Comparison of ENCODE assay signal across 11 cellular contexts in genomic region chr10:33263453-33263852, GRCh38.
A peak's percentile ranks its signal among the peaks of the same experiment; 100 is the strongest.
DNase-seq lines count a peak whose midpoint lies in the region; ATAC-seq and TF ChIP-seq lines count a peak whose summit lies in the region.
"Had no signal": no experiment of that assay in that cellular context is flagged by ENCODE, and none has a peak within 500 bp of the region (broad histone marks: within the 10 kb centered on the region; RNA-seq: fewer than 3 reads in every experiment).

No MANE protein-coding gene starts in this region.

- H3K4me1 Mint-ChIP-seq in activated naive CD4-positive, alpha-beta T cell treated with anti-CD3 and anti-CD28 coated beads, Interleukin-2, amount 50 U/mL, for 24 hours, result peaks cover 20% of the 10 kb centered on the region
- peaks cover 3% of the 10 kb centered on the region for H3K4me1 Mint-ChIP-seq in activated naive CD4-positive, alpha-beta T cell treated with anti-CD3 and anti-CD28 coated beads, Interleukin-2, amount 10 ng/mL, durations not matched to agents 7 days and 5 days
- peaks cover 15% of the 10 kb centered on the region for H3K4me1 Mint-ChIP-seq in activated T-helper 17 cell treated with anti-CD3 and anti-CD28 coated beads, Interleukin-2, amount 50 U/mL, for 72 hours

- peaks cover 0 to 28% (median 9%) of the 10 kb centered on the region in 4 donors for H3K36me3 ChIP-seq in stomach

- peaks cover 2% of the 10 kb centered on the region for H3K36me3 Mint-ChIP-seq in activated naive CD4-positive, alpha-beta T cell treated with anti-CD3 and anti-CD28 coated beads, Interleukin-2, amount 50 U/mL, for 24 hours
- H3K36me3 Mint-ChIP-seq in activated naive CD4-positive, alpha-beta T cell treated with anti-CD3 and anti-CD28 coated beads, Interleukin-2, amount 10 ng/mL, durations not matched to agents 7 days and 5 days, result no peaks in the 10 kb centered on the region
- no peaks in the 10 kb centered on the region for H3K36me3 Mint-ChIP-seq in activated T-helper 17 cell treated with anti-CD3 and anti-CD28 coated beads, Interleukin-2, amount 50 U/mL, for 72 hours (ENCODE audit: low read depth)

- ATAC-seq in activated T-helper 17 cell treated with anti-CD3 and anti-CD28 coated beads, Interleukin-2, amount 50 U/mL, for 72 hours (replicated peaks), result no peak
- ATAC-seq in GM21737 (IDR thresholded peaks at IDR 0.05; ENCODE audit: unreplicated experiment), result no peak

- no peak overlapping the region for H3K4me3 ChIP-seq in stomach
- H3K4me3 ChIP-seq: mucosa of descending colon had no signal

- WGBS in stomach, 5 donors, result 69 to 84% (median 80%) methylated on average over 4 of the region's 4 CpGs

- intact Hi-C loops in stomach (cut with DNase I; ENCODE audit: low total_unique reads), result no loop called here

- peaks cover 13 to 47% (median 23%) of the 10 kb centered on the region in 4 donors for H3K4me1 ChIP-seq in stomach

- H3K27me3 Mint-ChIP-seq in activated naive CD4-positive, alpha-beta T cell treated with anti-CD3 and anti-CD28 coated beads, Interleukin-2, amount 50 U/mL, for 24 hours, result no peaks in the 10 kb centered on the region
- H3K27me3 Mint-ChIP-seq in activated naive CD4-positive, alpha-beta T cell treated with anti-CD3 and anti-CD28 coated beads, Interleukin-2, amount 10 ng/mL, durations not matched to agents 7 days and 5 days, result peaks cover 13% of the 10 kb centered on the region
- peaks cover 18% of the 10 kb centered on the region for H3K27me3 Mint-ChIP-seq in activated T-helper 17 cell treated with anti-CD3 and anti-CD28 coated beads, Interleukin-2, amount 50 U/mL, for 72 hours

- no peaks in the 10 kb centered on the region for H3K9me3 ChIP-seq in stomach
- H3K9me3 ChIP-seq: mucosa of descending colon had no signal

- no peak for TF ChIP-seq POLR2A in stomach (IDR thresholded peaks at IDR 0.05)

- no peak for DNase-seq in activated naive CD4-positive, alpha-beta T cell treated with anti-CD3 and anti-CD28 coated beads, Interleukin-2, amount 10 ng/mL, durations not matched to agents 7 days and 5 days
- peak; percentile 47 for DNase-seq in glomerular visceral epithelial cell (ENCODE audit: extremely low spot score)
- no peak for DNase-seq in stomach
- no peak for DNase-seq in DMS114 treated with DMSO at 0.1 percent for 48 hours (lab: John Stamatoyannopoulos, UW; ENCODE audit: unreplicated experiment)
- no peak for DNase-seq in NCI-H526 treated with DMSO at 0.1 percent for 48 hours (lab: John Stamatoyannopoulos, UW)
- DNase-seq: DMS79; effector CD8-positive, alpha-beta T cell; mucosa of descending colon had no signal

- H3K4me3 Mint-ChIP-seq in activated naive CD4-positive, alpha-beta T cell treated with anti-CD3 and anti-CD28 coated beads, Interleukin-2, amount 50 U/mL, for 24 hours, result peak overlapping the region; percentile 30
- H3K4me3 Mint-ChIP-seq in activated naive CD4-positive, alpha-beta T cell treated with anti-CD3 and anti-CD28 coated beads, Interleukin-2, amount 10 ng/mL, durations not matched to agents 7 days and 5 days, result no peak overlapping the region
- H3K4me3 Mint-ChIP-seq in activated T-helper 17 cell treated with anti-CD3 and anti-CD28 coated beads, Interleukin-2, amount 50 U/mL, for 72 hours, result peak overlapping the region; percentile 28

- no peak for TF ChIP-seq CTCF in stomach (IDR thresholded peaks at IDR 0.05)

- H3K27ac Mint-ChIP-seq in activated naive CD4-positive, alpha-beta T cell treated with anti-CD3 and anti-CD28 coated beads, Interleukin-2, amount 50 U/mL, for 24 hours, result no peak overlapping the region
- H3K27ac Mint-ChIP-seq in activated naive CD4-positive, alpha-beta T cell treated with anti-CD3 and anti-CD28 coated beads, Interleukin-2, amount 10 ng/mL, durations not matched to agents 7 days and 5 days, result no peak overlapping the region
- H3K27ac Mint-ChIP-seq in activated T-helper 17 cell treated with anti-CD3 and anti-CD28 coated beads, Interleukin-2, amount 50 U/mL, for 72 hours, result no peak overlapping the region

- CTCF ChIA-PET in activated naive CD4-positive, alpha-beta T cell treated with anti-CD3 and anti-CD28 coated beads, Interleukin-2, amount 10 ng/mL, durations not matched to agents 7 days and 5 days (lab: Charles Lee), result interaction anchor here (0.7 kb wide), 1 partner anchor 14 kb away, joined by 3 read pairs; no protein-coding TSS in a partner anchor

- H3K27ac ChIP-seq in stomach, result peak overlapping the region in 4 of 5 donors; percentile 53 to 69 (median 58)

- no peak for TF ChIP-seq EP300 in stomach (IDR thresholded peaks at IDR 0.05)

- no peaks in the 10 kb centered on the region for H3K27me3 ChIP-seq in stomach

- H3K9me3 Mint-ChIP-seq in activated naive CD4-positive, alpha-beta T cell treated with anti-CD3 and anti-CD28 coated beads, Interleukin-2, amount 50 U/mL, for 24 hours, result peaks cover 4% of the 10 kb centered on the region
- H3K9me3 Mint-ChIP-seq in activated naive CD4-positive, alpha-beta T cell treated with anti-CD3 and anti-CD28 coated beads, Interleukin-2, amount 10 ng/mL, durations not matched to agents 7 days and 5 days, result no peaks in the 10 kb centered on the region
- no peaks in the 10 kb centered on the region for H3K9me3 Mint-ChIP-seq in activated T-helper 17 cell treated with anti-CD3 and anti-CD28 coated beads, Interleukin-2, amount 50 U/mL, for 72 hours
